Comparison of ENCODE assay signal across 1 cellular context in the genomic region with DNA sequence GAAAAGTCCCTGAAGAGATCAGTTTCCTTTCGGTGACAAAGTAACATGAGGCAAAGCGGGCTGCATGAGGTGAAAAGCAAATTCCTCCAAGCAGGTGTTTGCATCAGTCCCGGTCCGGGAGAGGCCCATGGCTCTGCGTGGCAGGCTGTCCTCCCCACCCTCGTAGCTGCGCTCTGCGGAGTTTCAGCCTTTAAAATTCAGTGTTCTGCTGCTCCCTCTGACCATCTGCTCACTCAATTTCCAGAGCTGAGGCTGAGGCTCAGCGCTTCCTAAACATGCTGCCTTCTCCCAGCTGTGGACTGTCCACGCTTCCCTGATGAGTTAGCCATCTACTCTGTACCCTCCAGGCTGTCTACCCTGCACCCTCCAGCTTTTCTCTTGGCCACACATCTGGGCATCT.
TF ChIP-seq lines count a peak whose summit lies in the region.

No MANE protein-coding gene starts in this region.

TF ChIP-seq in SK-N-SH, 30 proteins besides CTCF, POLR2A, EP300 and RAD21 (continued from another document):
- TF ChIP-seq, protein P1, sequence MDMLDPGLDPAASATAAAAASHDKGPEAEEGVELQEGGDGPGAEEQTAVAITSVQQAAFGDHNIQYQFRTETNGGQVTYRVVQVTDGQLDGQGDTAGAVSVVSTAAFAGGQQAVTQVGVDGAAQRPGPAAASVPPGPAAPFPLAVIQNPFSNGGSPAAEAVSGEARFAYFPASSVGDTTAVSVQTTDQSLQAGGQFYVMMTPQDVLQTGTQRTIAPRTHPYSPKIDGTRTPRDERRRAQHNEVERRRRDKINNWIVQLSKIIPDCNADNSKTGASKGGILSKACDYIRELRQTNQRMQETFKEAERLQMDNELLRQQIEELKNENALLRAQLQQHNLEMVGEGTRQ (IDR thresholded peaks at IDR 0.05; ENCODE audit: borderline replicate concordance, low read depth, low read length) = no peak
- TF ChIP-seq CHD2 (IDR thresholded peaks at IDR 0.05; ENCODE audit: low read length, partially characterized antibody) = no peak
- no peak for TF ChIP-seq RXRA (IDR thresholded peaks at IDR 0.05; ENCODE audit: borderline replicate concordance, low read depth)
- TF ChIP-seq MEF2A (IDR thresholded peaks at IDR 0.05; ENCODE audit: borderline replicate concordance, low read depth) = no peak
- no peak for TF ChIP-seq GATA2 (CRISPR knock-in tag; IDR thresholded peaks at IDR 0.05)
- TF ChIP-seq, protein P2, sequence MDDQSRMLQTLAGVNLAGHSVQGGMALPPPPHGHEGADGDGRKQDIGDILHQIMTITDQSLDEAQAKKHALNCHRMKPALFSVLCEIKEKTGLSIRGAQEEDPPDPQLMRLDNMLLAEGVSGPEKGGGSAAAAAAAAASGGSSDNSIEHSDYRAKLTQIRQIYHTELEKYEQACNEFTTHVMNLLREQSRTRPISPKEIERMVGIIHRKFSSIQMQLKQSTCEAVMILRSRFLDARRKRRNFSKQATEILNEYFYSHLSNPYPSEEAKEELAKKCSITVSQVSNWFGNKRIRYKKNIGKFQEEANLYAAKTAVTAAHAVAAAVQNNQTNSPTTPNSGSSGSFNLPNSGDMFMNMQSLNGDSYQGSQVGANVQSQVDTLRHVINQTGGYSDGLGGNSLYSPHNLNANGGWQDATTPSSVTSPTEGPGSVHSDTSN (IDR thresholded peaks at IDR 0.05) = no peak
- TF ChIP-seq MXI1 (IDR thresholded peaks at IDR 0.05; ENCODE audit: low read depth, low read length) = no peak
- no peak for TF ChIP-seq SIN3A (IDR thresholded peaks at IDR 0.05; ENCODE audit: borderline replicate concordance, low read depth, low read length)
- no peak for TF ChIP-seq FOSL2 (IDR thresholded peaks at IDR 0.05; ENCODE audit: borderline replicate concordance, low read depth)
- no peak for TF ChIP-seq NRF1 (IDR thresholded peaks at IDR 0.05; ENCODE audit: low read depth, low read length)
- no peak for TF ChIP-seq NFIC (IDR thresholded peaks at IDR 0.05; ENCODE audit: borderline replicate concordance)
- TF ChIP-seq SMC3 (IDR thresholded peaks at IDR 0.05; ENCODE audit: low read depth, low read length) = no peak
- TF ChIP-seq, protein P3, sequence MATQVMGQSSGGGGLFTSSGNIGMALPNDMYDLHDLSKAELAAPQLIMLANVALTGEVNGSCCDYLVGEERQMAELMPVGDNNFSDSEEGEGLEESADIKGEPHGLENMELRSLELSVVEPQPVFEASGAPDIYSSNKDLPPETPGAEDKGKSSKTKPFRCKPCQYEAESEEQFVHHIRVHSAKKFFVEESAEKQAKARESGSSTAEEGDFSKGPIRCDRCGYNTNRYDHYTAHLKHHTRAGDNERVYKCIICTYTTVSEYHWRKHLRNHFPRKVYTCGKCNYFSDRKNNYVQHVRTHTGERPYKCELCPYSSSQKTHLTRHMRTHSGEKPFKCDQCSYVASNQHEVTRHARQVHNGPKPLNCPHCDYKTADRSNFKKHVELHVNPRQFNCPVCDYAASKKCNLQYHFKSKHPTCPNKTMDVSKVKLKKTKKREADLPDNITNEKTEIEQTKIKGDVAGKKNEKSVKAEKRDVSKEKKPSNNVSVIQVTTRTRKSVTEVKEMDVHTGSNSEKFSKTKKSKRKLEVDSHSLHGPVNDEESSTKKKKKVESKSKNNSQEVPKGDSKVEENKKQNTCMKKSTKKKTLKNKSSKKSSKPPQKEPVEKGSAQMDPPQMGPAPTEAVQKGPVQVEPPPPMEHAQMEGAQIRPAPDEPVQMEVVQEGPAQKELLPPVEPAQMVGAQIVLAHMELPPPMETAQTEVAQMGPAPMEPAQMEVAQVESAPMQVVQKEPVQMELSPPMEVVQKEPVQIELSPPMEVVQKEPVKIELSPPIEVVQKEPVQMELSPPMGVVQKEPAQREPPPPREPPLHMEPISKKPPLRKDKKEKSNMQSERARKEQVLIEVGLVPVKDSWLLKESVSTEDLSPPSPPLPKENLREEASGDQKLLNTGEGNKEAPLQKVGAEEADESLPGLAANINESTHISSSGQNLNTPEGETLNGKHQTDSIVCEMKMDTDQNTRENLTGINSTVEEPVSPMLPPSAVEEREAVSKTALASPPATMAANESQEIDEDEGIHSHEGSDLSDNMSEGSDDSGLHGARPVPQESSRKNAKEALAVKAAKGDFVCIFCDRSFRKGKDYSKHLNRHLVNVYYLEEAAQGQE (IDR thresholded peaks at IDR 0.05; ENCODE audit: low read depth, low read length) = no peak
- no peak for TF ChIP-seq ELF1 (IDR thresholded peaks at IDR 0.05)
- no peak for TF ChIP-seq FOXJ3 (CRISPR knock-in tag; IDR thresholded peaks at IDR 0.05)
- TF ChIP-seq, protein P4, sequence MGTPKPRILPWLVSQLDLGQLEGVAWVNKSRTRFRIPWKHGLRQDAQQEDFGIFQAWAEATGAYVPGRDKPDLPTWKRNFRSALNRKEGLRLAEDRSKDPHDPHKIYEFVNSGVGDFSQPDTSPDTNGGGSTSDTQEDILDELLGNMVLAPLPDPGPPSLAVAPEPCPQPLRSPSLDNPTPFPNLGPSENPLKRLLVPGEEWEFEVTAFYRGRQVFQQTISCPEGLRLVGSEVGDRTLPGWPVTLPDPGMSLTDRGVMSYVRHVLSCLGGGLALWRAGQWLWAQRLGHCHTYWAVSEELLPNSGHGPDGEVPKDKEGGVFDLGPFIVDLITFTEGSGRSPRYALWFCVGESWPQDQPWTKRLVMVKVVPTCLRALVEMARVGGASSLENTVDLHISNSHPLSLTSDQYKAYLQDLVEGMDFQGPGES (IDR thresholded peaks at IDR 0.05; ENCODE audit: low read depth, low read length) = no peak
TF ChIP-seq in SK-N-SH: peak in this region for 0.
